Comparison of ENCODE assay signal across 11 cellular contexts in genomic region chr6:3748726-3749389, GRCh38. TPM values are rescaled to one million over a fixed set of nuclear protein-coding genes. Genes with fewer than 3 reads are reported as not detected.
A peak's percentile ranks its signal among the peaks of the same experiment; 100 is the strongest.
DNase-seq lines count a peak whose midpoint lies in the region; ATAC-seq and TF ChIP-seq lines count a peak whose summit lies in the region.
"Had no signal": no experiment of that assay in that cellular context is flagged by ENCODE, and none has a peak within 500 bp of the region (broad histone marks: within the 10 kb centered on the region; RNA-seq: fewer than 3 reads in every experiment).

No MANE protein-coding gene starts in this region.

- H3K27ac Mint-ChIP-seq in neural crest cell (ENCODE audit: unreplicated experiment) = no peak overlapping the region
- H3K27ac Mint-ChIP-seq: activated T-helper 2 cell treated with anti-CD3 and anti-CD28 coated beads, Interferon-gamma antibody, Interleukin-2, Interleukin-4, amounts not matched to agents 10 μg/mL and 5 μg/mL and 100 μg/mL, durations not matched to agents 14 hours and 24 hours and 36 hours had no signal

- ATAC-seq in heart left ventricle (no peak), Right ventricle myocardium inferior (no peak), HG03460 (IDR thresholded peaks at IDR 0.05; ENCODE audit: unreplicated experiment) (no peak)

- H3K9me3 Mint-ChIP-seq in neural crest cell = no peaks in the 10 kb centered on the region
- H3K9me3 Mint-ChIP-seq: activated T-helper 2 cell treated with anti-CD3 and anti-CD28 coated beads, Interferon-gamma antibody, Interleukin-2, Interleukin-4, amounts not matched to agents 10 μg/mL and 5 μg/mL and 100 μg/mL, durations not matched to agents 14 hours and 24 hours and 36 hours had no signal

- peak overlapping the region in 11 of 12 donors; percentile 76 to 99 (median 89) for H3K4me3 ChIP-seq in heart left ventricle
- peak overlapping the region; percentile 59 to 97 (median 88) for H3K4me3 ChIP-seq in esophagus muscularis mucosa
- H3K4me3 ChIP-seq in vagina = peak overlapping the region; percentile 89 to 100

- H3K27ac ChIP-seq in heart left ventricle (peak overlapping the region; percentile 3 to 100 (median 98)), esophagus muscularis mucosa (replicated peaks in 1 of 4) (peak overlapping the region; percentile 87 to 99 (median 99)), vagina (peak overlapping the region; percentile 100)

- H3K27me3 ChIP-seq in heart left ventricle (peaks cover 0 to 7% (median 0%) of the 10 kb centered on the region in 9 donors), esophagus muscularis mucosa (peaks cover 0 to 4% (median 0%) of the 10 kb centered on the region in 4 donors), vagina (no peaks in the 10 kb centered on the region)

- WGBS in heart left ventricle, 4 donors = 64 to 75% (median 69%) methylated on average over 7 of the region's 7 CpGs
- 41% methylated on average over 6 of the region's 7 CpGs for WGBS in esophagus muscularis mucosa

- TF ChIP-seq CTCF in heart left ventricle (IDR thresholded peaks at IDR 0.05) (no peak), esophagus muscularis mucosa (IDR thresholded peaks at IDR 0.05) (no peak), neural crest cell (conservative IDR thresholded peaks at IDR 0.05) (no peak), vagina (IDR thresholded peaks at IDR 0.05) (no peak)

- TF ChIP-seq POLR2A in heart left ventricle (IDR thresholded peaks at IDR 0.05) (no peak), esophagus muscularis mucosa (IDR thresholded peaks at IDR 0.05; ENCODE audit: low read depth) (no peak), vagina (IDR thresholded peaks at IDR 0.05) (no peak)

- H3K36me3 ChIP-seq in heart left ventricle (peaks cover 0 to 5% (median 0%) of the 10 kb centered on the region in 9 donors), esophagus muscularis mucosa (peaks cover 0 to 10% (median 0%) of the 10 kb centered on the region in 4 donors), vagina (no peaks in the 10 kb centered on the region)

- intact Hi-C loops in heart left ventricle (cut with DNase I) (loop anchor here in 7 of 10 donors (2.0 to 10.0 kb wide), 8 partner anchors 48 to 406 kb away; partner anchors contain the start of gene FAM50B (in 1 of the 7)), Right ventricle myocardium inferior (cut with DNase I) (loop anchor here (1.0 kb wide), 1 partner anchor 76 kb away; no protein-coding TSS in a partner anchor), esophagus muscularis mucosa (cut with DNase I) (no loop called here), vagina (cut with DNase I) (loop anchor here (10.0 kb wide), 1 partner anchor 136 kb away; no protein-coding TSS in a partner anchor)

- H3K9me3 ChIP-seq in heart left ventricle = no peaks in the 10 kb centered on the region
- H3K9me3 ChIP-seq in esophagus muscularis mucosa = no peaks in the 10 kb centered on the region
- H3K9me3 ChIP-seq in vagina = no peaks in the 10 kb centered on the region

- H3K4me1 ChIP-seq in heart left ventricle (peaks cover 6 to 86% (median 67%) of the 10 kb centered on the region in 12 donors), esophagus muscularis mucosa (peaks cover 65 to 85% (median 70%) of the 10 kb centered on the region in 4 donors), vagina (peaks cover 60% of the 10 kb centered on the region)

- TF ChIP-seq EP300 in esophagus muscularis mucosa (IDR thresholded peaks at IDR 0.05) = no peak

- H3K36me3 Mint-ChIP-seq in neural crest cell (ENCODE audit: low read depth) = no peaks in the 10 kb centered on the region

- peaks cover 32% of the 10 kb centered on the region for H3K27me3 Mint-ChIP-seq in neural crest cell (ENCODE audit: low read depth)

- peak overlapping the region; percentile 87 for H3K4me3 Mint-ChIP-seq in neural crest cell

- peaks cover 24% of the 10 kb centered on the region for H3K4me1 Mint-ChIP-seq in neural crest cell

- DNase-seq in heart left ventricle (no peak), Right ventricle myocardium inferior (ENCODE audit: missing footprints) (no peak), esophagus muscularis mucosa (ENCODE audit: extremely low spot score) (no peak), neural crest cell (ENCODE audit: low read depth, low spot score) (no peak), vagina (ENCODE audit: extremely low spot score in 2 of 2) (no peak), DMS 273 (lab: John Stamatoyannopoulos, UW; ENCODE audit: unreplicated experiment) (no peak), globus pallidus (ENCODE audit: low spot score) (no peak)
- DNase-seq: NCI-H446 treated with DMSO at 0.1 percent for 48 hours, occipital lobe had no signal

RNA-seq across cellular contexts. Expression of gene PXDC1, which starts 2.7 kb away (rescaled TPM):
- total RNA-seq in heart left ventricle (10 to 100 TPM; 13.7 to 73.9 (median 29.1) TPM), Right ventricle myocardium inferior (29.7 TPM), esophagus muscularis mucosa (100 to 1,000 TPM; 111 to 232 (median 165) TPM), neural crest cell (4.8 and 5.4 TPM in 2 replicates), vagina (75.9 TPM)
- polyA plus RNA-seq in heart left ventricle = 10 to 100 TPM; 20.0 to 89.9 TPM
